In genomic region chr14:76236172-76237130, GRCh38 we compare ENCODE assay signal across 13 cellular contexts.
DNase-seq lines count a peak whose midpoint lies in the region; ATAC-seq, FAIRE-seq and TF ChIP-seq lines count a peak whose summit lies in the region.
"Had no signal": no experiment of that assay in that cellular context is flagged by ENCODE, and none has a peak within 500 bp of the region (broad histone marks: within the 10 kb centered on the region; RNA-seq: fewer than 3 reads in every experiment).

No MANE protein-coding gene starts in this region.

- no peaks in the 10 kb centered on the region for H3K4me1 ChIP-seq in endodermal cell (ENCODE audit: control insufficient read depth, insufficient read depth, low read length)
- no peaks in the 10 kb centered on the region for H3K4me1 ChIP-seq in thyroid gland

- WGBS in endodermal cell (ENCODE audit: insufficient coverage in 1 of 2, insufficient read length in 1 of 2), 2 experiments: 92 to 95% methylated on average over 10 to 12 of the region's 13 CpGs
- 87 to 89% methylated on average over 13 of the region's 13 CpGs for WGBS in thyroid gland, 2 donors

- H3K27ac ChIP-seq in endodermal cell (ENCODE audit: low read depth, low read length) (no peak overlapping the region), thyroid gland (no peak overlapping the region)

- ATAC-seq in GM21619 (IDR thresholded peaks at IDR 0.05; ENCODE audit: unreplicated experiment): peak; percentile 84
- peak; percentile 65 for ATAC-seq in HG03354 (IDR thresholded peaks at IDR 0.05; ENCODE audit: poor library complexity, severe bottlenecking, unreplicated experiment)
- ATAC-seq: sciatic nerve had no signal

- H3K4me3 Mint-ChIP-seq in endodermal cell: no peak overlapping the region
- H3K4me3 Mint-ChIP-seq in nephron progenitor cell: no peak overlapping the region
- H3K4me3 Mint-ChIP-seq: activated naive CD4-positive, alpha-beta T cell treated with anti-CD3 and anti-CD28 coated beads, Interleukin-2, amount 50 U/mL, for 24 hours had no signal

- H3K9me3 Mint-ChIP-seq in endodermal cell (peaks cover 20% of the 10 kb centered on the region), nephron progenitor cell (peaks cover 18% of the 10 kb centered on the region)

- no peak overlapping the region for H3K9ac ChIP-seq in endodermal cell (ENCODE audit: extremely low read depth, low read length, poor library complexity, severe bottlenecking)

- TF ChIP-seq POLR2A in thyroid gland (IDR thresholded peaks at IDR 0.05): no peak

- H3K27ac Mint-ChIP-seq in endodermal cell: no peak overlapping the region
- H3K27ac Mint-ChIP-seq in nephron progenitor cell: no peak overlapping the region
- H3K27ac Mint-ChIP-seq: activated naive CD4-positive, alpha-beta T cell treated with anti-CD3 and anti-CD28 coated beads, Interleukin-2, amount 50 U/mL, for 24 hours had no signal

- H3K36me3 Mint-ChIP-seq in endodermal cell (ENCODE audit: low read depth) (peaks cover 15% of the 10 kb centered on the region), nephron progenitor cell (ENCODE audit: low read depth) (peaks cover 15% of the 10 kb centered on the region)

- H3K4me1 Mint-ChIP-seq in endodermal cell: no peaks in the 10 kb centered on the region
- peaks cover 14% of the 10 kb centered on the region for H3K4me1 Mint-ChIP-seq in nephron progenitor cell
- H3K4me1 Mint-ChIP-seq: activated naive CD4-positive, alpha-beta T cell treated with anti-CD3 and anti-CD28 coated beads, Interleukin-2, amount 50 U/mL, for 24 hours had no signal

- H3K4me3 ChIP-seq in endodermal cell (ENCODE audit: low read length): no peak overlapping the region
- H3K4me3 ChIP-seq in thyroid gland (replicated peaks in 1 of 3): no peak overlapping the region

- DNase-seq in GM18507 (ENCODE audit: extremely low spot score, insufficient read length, low read depth) (peak; percentile 30), glomerular visceral epithelial cell (ENCODE audit: extremely low spot score) (peak; percentile 16), endodermal cell (no peak), thyroid gland (no peak), nephron progenitor cell (no peak)
- no peak for DNase-seq in central memory CD4-positive, alpha-beta T cell
- DNase-seq: activated CD4-positive, alpha-beta T cell treated with anti-CD3 and anti-CD28 coated beads for 48 hours; COR-L47; midbrain had no signal

- intact Hi-C loops in thyroid gland (cut with DNase I): no loop called here

- H3K9me3 ChIP-seq in endodermal cell (ENCODE audit: control insufficient read depth, low read length): peaks cover 17% of the 10 kb centered on the region
- no peaks in the 10 kb centered on the region for H3K9me3 ChIP-seq in thyroid gland

- FAIRE-seq in GM18507 (lab: Jason Lieb, UNC): peak; percentile 80

- H3K27me3 Mint-ChIP-seq in endodermal cell (ENCODE audit: insufficient read depth) (no peaks in the 10 kb centered on the region), nephron progenitor cell (ENCODE audit: low read depth, poor library complexity) (no peaks in the 10 kb centered on the region)
- H3K27me3 Mint-ChIP-seq: activated naive CD4-positive, alpha-beta T cell treated with anti-CD3 and anti-CD28 coated beads, Interleukin-2, amount 50 U/mL, for 24 hours had no signal

- no peak for TF ChIP-seq CTCF in endodermal cell (conservative IDR thresholded peaks at IDR 0.05)
- TF ChIP-seq CTCF in thyroid gland (IDR thresholded peaks at IDR 0.05): no peak
- no peak for TF ChIP-seq CTCF in nephron progenitor cell (IDR thresholded peaks at IDR 0.05)

- H3K27me3 ChIP-seq in endodermal cell (ENCODE audit: control insufficient read depth, insufficient read depth, low read length, poor library complexity, severe bottlenecking) (no peaks in the 10 kb centered on the region), thyroid gland (no peaks in the 10 kb centered on the region)

- H3K36me3 ChIP-seq in endodermal cell (ENCODE audit: control insufficient read depth, insufficient read depth, low read length) (peaks cover 3% of the 10 kb centered on the region), thyroid gland (no peaks in the 10 kb centered on the region)

Comparison
In these comparisons a context has a peak if more than half of its experiments do, and no peak if none do; other contexts are left out.
1. DNase-seq: peak in GM18507 (single experiment) and glomerular visceral epithelial cell (single experiment); none in endodermal cell (single experiment), central memory CD4-positive, alpha-beta T cell (single experiment), thyroid gland (0 of 2) and nephron progenitor cell (single experiment).